ENCODE assay signal across 19 cellular contexts in the genomic region with DNA sequence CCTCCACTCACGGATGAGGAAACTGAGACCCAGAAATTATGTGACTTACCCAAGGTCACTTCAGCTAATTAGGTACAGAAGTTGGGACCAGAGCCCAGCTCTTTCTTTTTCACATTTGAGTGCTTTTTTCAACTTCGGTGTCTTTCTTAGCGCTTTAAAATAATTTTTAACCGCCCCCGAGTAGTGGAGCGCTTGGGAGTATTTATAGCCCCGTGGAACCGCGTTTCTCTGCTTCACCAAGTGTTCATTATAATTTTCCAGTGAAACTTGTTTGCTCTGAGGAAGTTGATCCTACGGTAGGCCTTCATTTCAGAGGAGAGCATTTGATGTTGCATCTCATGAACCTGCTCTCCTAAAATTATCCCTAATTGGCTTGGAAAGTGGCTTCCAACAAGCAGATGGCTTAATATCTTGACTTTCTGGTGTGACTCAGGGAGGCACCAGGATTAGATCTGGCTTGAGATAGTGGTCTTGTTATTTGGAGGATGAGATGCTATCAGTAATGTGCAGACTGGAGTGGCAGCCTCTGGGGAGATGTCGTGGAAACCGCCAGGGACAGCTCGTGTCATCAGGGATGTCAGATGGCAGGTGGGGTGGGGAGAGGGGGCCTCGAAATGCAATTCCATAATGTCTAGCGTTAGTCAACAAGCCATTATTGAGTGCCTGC.
"Had no signal": no experiment of that assay in that cellular context is flagged by ENCODE, and none has a peak within 500 bp of the region (broad histone marks: within the 10 kb centered on the region; RNA-seq: fewer than 3 reads in every experiment).

No MANE protein-coding gene starts in this region.

- H3K9me3 ChIP-seq: body of pancreas, esophagus squamous epithelium, gastrocnemius medialis, transverse colon had no signal

- H3K4me1 ChIP-seq: esophagus squamous epithelium, gastrocnemius medialis, heart left ventricle, transverse colon had no signal

- H3K4me3 ChIP-seq: body of pancreas, cardiac muscle cell, esophagus squamous epithelium, gastrocnemius medialis, heart left ventricle, smooth muscle cell, transverse colon had no signal

- H3K27ac ChIP-seq: body of pancreas, cardiac muscle cell, esophagus squamous epithelium, gastrocnemius medialis, heart left ventricle, transverse colon, VCaP had no signal

- H3K27me3 ChIP-seq: body of pancreas, cardiac muscle cell, gastrocnemius medialis, transverse colon had no signal

- H3K36me3 ChIP-seq: cardiac muscle cell, esophagus squamous epithelium, gastrocnemius medialis, heart left ventricle, transverse colon had no signal

- DNase-seq: activated CD4-positive, alpha-beta T cell treated with anti-CD3 and anti-CD28 coated beads, Interleukin-2, amount 10 ng/mL, durations not matched to agents 7 days and 5 days; activated CD8-positive, alpha-beta memory T cell treated with anti-CD3 and anti-CD28 coated beads, Interleukin-2, amount 10 ng/mL, durations not matched to agents 7 days and 5 days; activated CD8-positive, alpha-beta T cell treated with anti-CD3 and anti-CD28 coated beads for 36 hours; activated gamma-delta T cell; activated naive CD4-positive, alpha-beta T cell treated with anti-CD3 and anti-CD28 coated beads, Interleukin-2, amount 50 U/mL, for 16 hours; activated naive CD8-positive, alpha-beta T cell treated with anti-CD3 and anti-CD28 coated beads, Interleukin-2, amount 50 U/mL, for 24 hours; activated T-cell treated with anti-CD3 and anti-CD28 coated beads for 4 hours; body of pancreas; cortex of kidney; endodermal cell; esophagus squamous epithelium; gastrocnemius medialis; heart left ventricle; left ventricle myocardium superior; stimulated activated CD4-positive, alpha-beta T cell treated with anti-CD3 and anti-CD28 coated beads, Interleukin-15, amount 100 ng/mL, for 24 hours; transverse colon had no signal

- H3K4me2 ChIP-seq: smooth muscle cell had no signal
